In the genomic region with DNA sequence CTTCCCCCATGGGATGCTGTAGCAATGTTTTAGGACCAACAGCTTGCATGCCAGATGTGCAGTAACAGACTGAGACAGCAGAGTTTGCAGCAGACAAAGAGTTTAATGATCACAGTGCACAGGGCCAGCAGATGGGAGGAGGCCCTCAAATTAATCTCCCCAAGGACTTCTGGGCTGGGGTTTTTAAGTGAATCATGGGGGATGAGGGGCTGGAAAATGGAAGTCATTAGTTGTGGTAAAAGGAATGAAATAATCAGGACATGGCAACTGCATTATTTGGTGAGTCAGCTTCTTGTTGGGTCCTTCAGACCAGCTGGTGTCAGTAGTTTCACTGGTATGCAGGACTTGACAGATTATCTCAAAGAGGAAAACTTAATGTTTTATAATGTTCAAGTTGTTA, we compare ENCODE assay signal across 16 cellular contexts. TPM values are rescaled to one million over a fixed set of nuclear protein-coding genes. Genes with fewer than 3 reads are reported as not detected.
DNase-seq lines count a peak whose midpoint lies in the region; ATAC-seq, FAIRE-seq and TF ChIP-seq lines count a peak whose summit lies in the region.
"Had no signal": no experiment of that assay in that cellular context is flagged by ENCODE, and none has a peak within 500 bp of the region (broad histone marks: within the 10 kb centered on the region; RNA-seq: fewer than 3 reads in every experiment).

No MANE protein-coding gene starts in this region.

- intact Hi-C loops in pancreas (cut with DNase I) = no loop called here

- H3K36me3 ChIP-seq in pancreas = no peaks in the 10 kb centered on the region
- H3K36me3 ChIP-seq: ovary had no signal

- H3K4me1 ChIP-seq in pancreas = peaks cover 0 to 2% (median 0%) of the 10 kb centered on the region in 3 donors

- no peak overlapping the region for H3K4me3 ChIP-seq in fibroblast of villous mesenchyme (ENCODE audit: low read depth, low read length)
- no peak overlapping the region for H3K4me3 ChIP-seq in pancreas
- H3K4me3 ChIP-seq: coronary artery, ovary had no signal

- H3K27me3 ChIP-seq in pancreas = no peaks in the 10 kb centered on the region
- H3K27me3 ChIP-seq: ovary had no signal

- H3K27ac ChIP-seq in pancreas = no peak overlapping the region
- H3K27ac ChIP-seq: ovary had no signal

- no peak for TF ChIP-seq CTCF in fibroblast of villous mesenchyme (IDR thresholded peaks at IDR 0.05; ENCODE audit: insufficient read depth, low read depth, low read length)
- no peak for TF ChIP-seq CTCF in pancreas (IDR thresholded peaks at IDR 0.05)

- DNase-seq in EH (ENCODE audit: low read depth) = peak; percentile 79
- DNase-seq in NCI-H69 (lab: John Stamatoyannopoulos, UW) = peak; percentile 67
- DNase-seq in fibroblast of villous mesenchyme (ENCODE audit: low read depth) = peak; percentile 71
- DNase-seq in pancreas = no peak
- DNase-seq in effector CD8-positive, alpha-beta T cell (lab: John Stamatoyannopoulos, UW) = no peak
- DNase-seq in DMS114 treated with DMSO at 0.1 percent for 48 hours (lab: John Stamatoyannopoulos, UW; ENCODE audit: unreplicated experiment) = no peak
- no peak for DNase-seq in NCI-H1436 (lab: John Stamatoyannopoulos, UW)
- DNase-seq: activated naive CD4-positive, alpha-beta T cell treated with anti-CD3 and anti-CD28 coated beads, Interleukin-2, amount 10 ng/mL, durations not matched to agents 7 days and 5 days; left colon; NCI-H2081 treated with DMSO at 0.1 percent for 48 hours; OCI-M1; ovary; stimulated activated CD4-positive, alpha-beta T cell treated with anti-CD3 and anti-CD28 coated beads, Interleukin-2, amount 100 ng/mL, for 48 hours; T-helper 2 cell had no signal

- ATAC-seq in pancreas = peak in 3 of 4 donors; percentile 26 to 39 (median 34)
- no peak for ATAC-seq in GM19351 (IDR thresholded peaks at IDR 0.05; ENCODE audit: unreplicated experiment)
- ATAC-seq: left colon had no signal

- no peak for FAIRE-seq in pancreas (lab: Jason Lieb, UNC)

- no peaks in the 10 kb centered on the region for H3K9me3 ChIP-seq in pancreas
- H3K9me3 ChIP-seq: ovary had no signal

RNA-seq across cellular contexts. Expression of a gene that starts 12.6 kb away (rescaled TPM):
- total RNA-seq in fibroblast of villous mesenchyme (29.3 and 38.0 TPM in 2 replicates), pancreas (10 to 100 TPM in 2 of 6 donors, 1 to 10 TPM in 4; 5.0 to 10.2 (median 6.3) TPM)
- 1 to 10 TPM; 2.1 to 5.6 TPM for polyA plus RNA-seq in pancreas

Comparison
In these comparisons a context has a peak if more than half of its experiments do, and no peak if none do; other contexts are left out.
1. DNase-seq: peak in EH (single experiment), NCI-H69 (single experiment) and fibroblast of villous mesenchyme (single experiment); none in pancreas (0 of 6), effector CD8-positive, alpha-beta T cell (single experiment), DMS114 treated with DMSO at 0.1 percent for 48 hours (single experiment) and NCI-H1436 (single experiment).